ENCODE assay signal across 11 cellular contexts in the genomic region with DNA sequence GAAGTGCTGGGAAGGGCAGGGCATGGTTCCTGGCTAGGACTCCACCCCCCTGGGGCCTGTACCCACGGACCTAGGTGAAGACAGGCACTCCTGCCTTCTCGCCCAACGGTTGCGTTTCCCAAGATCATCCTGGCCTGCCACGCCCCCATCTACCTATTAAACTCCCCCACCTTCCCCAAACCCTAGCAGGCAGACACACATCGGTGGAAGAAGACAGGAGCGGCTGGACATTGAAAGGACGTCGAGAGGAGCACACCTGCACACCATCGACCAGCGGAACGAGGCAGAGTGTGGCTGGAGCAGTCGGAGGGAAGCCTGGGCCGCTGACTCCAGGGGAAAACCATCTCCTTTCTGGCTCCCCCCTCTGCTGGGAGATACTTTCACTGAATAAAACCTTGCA. TPM values are rescaled to one million over a fixed set of nuclear protein-coding genes. Genes with fewer than 3 reads are reported as not detected.
DNase-seq lines count a peak whose midpoint lies in the region; ATAC-seq and TF ChIP-seq lines count a peak whose summit lies in the region.
"Had no signal": no experiment of that assay in that cellular context is flagged by ENCODE, and none has a peak within 500 bp of the region (broad histone marks: within the 10 kb centered on the region; RNA-seq: fewer than 3 reads in every experiment).

No MANE protein-coding gene starts in this region.

- ATAC-seq in activated CD8-positive, alpha-beta memory T cell treated with anti-CD3 and anti-CD28 coated beads, Interleukin-2, amount 10 ng/mL, durations not matched to agents 7 days and 5 days, result no peak
- no peak for ATAC-seq in activated T-helper 17 cell treated with anti-CD3 and anti-CD28 coated beads, Interleukin-2, amount 50 U/mL, for 72 hours (replicated peaks)
- no peak for ATAC-seq in left lobe of liver

- H3K9me3 Mint-ChIP-seq in activated CD8-positive, alpha-beta memory T cell treated with anti-CD3 and anti-CD28 coated beads, Interleukin-2, amount 10 ng/mL, durations not matched to agents 7 days and 5 days (ENCODE audit: low read depth), result no peaks in the 10 kb centered on the region
- no peaks in the 10 kb centered on the region for H3K9me3 Mint-ChIP-seq in activated T-helper 17 cell treated with anti-CD3 and anti-CD28 coated beads, Interleukin-2, amount 50 U/mL, for 72 hours

- WGBS in tibial nerve, 2 donors, result 91 to 95% methylated on average over 14 of the region's 14 CpGs

- peaks cover 5% of the 10 kb centered on the region for H3K36me3 Mint-ChIP-seq in activated CD8-positive, alpha-beta memory T cell treated with anti-CD3 and anti-CD28 coated beads, Interleukin-2, amount 10 ng/mL, durations not matched to agents 7 days and 5 days
- H3K36me3 Mint-ChIP-seq in activated T-helper 17 cell treated with anti-CD3 and anti-CD28 coated beads, Interleukin-2, amount 50 U/mL, for 72 hours (ENCODE audit: low read depth), result no peaks in the 10 kb centered on the region

- peaks cover 39% of the 10 kb centered on the region for H3K4me1 Mint-ChIP-seq in activated CD8-positive, alpha-beta memory T cell treated with anti-CD3 and anti-CD28 coated beads, Interleukin-2, amount 10 ng/mL, durations not matched to agents 7 days and 5 days
- no peaks in the 10 kb centered on the region for H3K4me1 Mint-ChIP-seq in activated T-helper 17 cell treated with anti-CD3 and anti-CD28 coated beads, Interleukin-2, amount 50 U/mL, for 72 hours

- no peaks in the 10 kb centered on the region for H3K27me3 ChIP-seq in tibial nerve

- H3K4me3 ChIP-seq in tibial nerve, result peak overlapping the region in 1 of 4 donors; percentile 52
- H3K4me3 ChIP-seq: mucosa of descending colon had no signal

- CTCF ChIA-PET in activated CD8-positive, alpha-beta memory T cell treated with anti-CD3 and anti-CD28 coated beads, Interleukin-2, amount 10 ng/mL, durations not matched to agents 7 days and 5 days (lab: Charles Lee), result interaction anchor here (1.8 kb wide), 1 partner anchor 54 kb away, joined by 5 read pairs; no protein-coding TSS in a partner anchor

- peaks cover 0 to 7% (median 0%) of the 10 kb centered on the region in 4 donors for H3K4me1 ChIP-seq in tibial nerve

- H3K4me3 Mint-ChIP-seq in activated CD8-positive, alpha-beta memory T cell treated with anti-CD3 and anti-CD28 coated beads, Interleukin-2, amount 10 ng/mL, durations not matched to agents 7 days and 5 days, result peak overlapping the region; percentile 62
- H3K4me3 Mint-ChIP-seq in activated T-helper 17 cell treated with anti-CD3 and anti-CD28 coated beads, Interleukin-2, amount 50 U/mL, for 72 hours, result peak overlapping the region; percentile 82

- no peak for DNase-seq in activated CD8-positive, alpha-beta memory T cell treated with anti-CD3 and anti-CD28 coated beads, Interleukin-2, amount 10 ng/mL, durations not matched to agents 7 days and 5 days
- no peak for DNase-seq in activated CD8-positive, alpha-beta memory T cell treated with anti-CD3 and anti-CD28 coated beads, Interleukin-2, amount 50 U/mL, for 4 hours
- peak; percentile 41 for DNase-seq in left lobe of liver (ENCODE audit: low spot score)
- DNase-seq in tibial nerve (ENCODE audit: low spot score in 2 of 2), result no peak
- DNase-seq in SK-N-DZ (ENCODE audit: low spot score), result no peak
- DNase-seq in SW480 (ENCODE audit: low spot score), result no peak
- no peak for DNase-seq in NCI-H524 (lab: John Stamatoyannopoulos, UW)
- DNase-seq: ACHN had no signal

- H3K27ac ChIP-seq in tibial nerve, result peak overlapping the region; percentile 42 to 82 (median 72)

- no peak overlapping the region for H3K27ac Mint-ChIP-seq in activated CD8-positive, alpha-beta memory T cell treated with anti-CD3 and anti-CD28 coated beads, Interleukin-2, amount 10 ng/mL, durations not matched to agents 7 days and 5 days
- peak overlapping the region; percentile 84 for H3K27ac Mint-ChIP-seq in activated T-helper 17 cell treated with anti-CD3 and anti-CD28 coated beads, Interleukin-2, amount 50 U/mL, for 72 hours

- TF ChIP-seq CTCF in tibial nerve (IDR thresholded peaks at IDR 0.05), result no peak

- no peaks in the 10 kb centered on the region for H3K9me3 ChIP-seq in tibial nerve
- H3K9me3 ChIP-seq: mucosa of descending colon had no signal

- TF ChIP-seq EP300 in tibial nerve (IDR thresholded peaks at IDR 0.05), result no peak

- H3K27me3 Mint-ChIP-seq in activated CD8-positive, alpha-beta memory T cell treated with anti-CD3 and anti-CD28 coated beads, Interleukin-2, amount 10 ng/mL, durations not matched to agents 7 days and 5 days, result peaks cover 12% of the 10 kb centered on the region
- H3K27me3 Mint-ChIP-seq in activated T-helper 17 cell treated with anti-CD3 and anti-CD28 coated beads, Interleukin-2, amount 50 U/mL, for 72 hours, result no peaks in the 10 kb centered on the region

- no peak for TF ChIP-seq POLR2A in tibial nerve (IDR thresholded peaks at IDR 0.05)

- H3K36me3 ChIP-seq in tibial nerve, result no peaks in the 10 kb centered on the region

RNA-seq across cellular contexts. Expression of gene ALOX5AP, which starts 45.6 kb away (rescaled TPM):
- 100 to 1,000 TPM; 184 to 220 TPM for total RNA-seq in activated CD8-positive, alpha-beta memory T cell treated with anti-CD3 and anti-CD28 coated beads, Interleukin-2, amount 10 ng/mL, durations not matched to agents 7 days and 5 days
- 10 to 100 TPM; 33.7 to 62.5 TPM for total RNA-seq in activated T-helper 17 cell treated with anti-CD3 and anti-CD28 coated beads, Interleukin-2, amount 50 U/mL, for 72 hours
- total RNA-seq in left lobe of liver, result 1.5 TPM
- total RNA-seq in tibial nerve, result 10 to 100 TPM; 25.3 to 41.4 (median 33.1) TPM
- polyA plus RNA-seq in SK-N-DZ (2014; cell fraction: cytosol; rRNA removed), result not detected in 2 replicates
- polyA plus RNA-seq in SK-N-DZ (2014; cell fraction: nucleus; rRNA removed), result not detected in 2 replicates
- total RNA-seq: NCI-H460 had no signal

Comparison
In these comparisons a context has a peak if more than half of its experiments do, and no peak if none do; other contexts are left out.
1. RNA of gene ALOX5AP, which starts 45.6 kb away (total RNA-seq): 184 to 220 TPM in activated CD8-positive, alpha-beta memory T cell treated with anti-CD3 and anti-CD28 coated beads, Interleukin-2, amount 10 ng/mL, durations not matched to agents 7 days and 5 days, 33.7 to 62.5 TPM in activated T-helper 17 cell treated with anti-CD3 and anti-CD28 coated beads, Interleukin-2, amount 50 U/mL, for 72 hours and 25.3 to 41.4 TPM in tibial nerve; 1.5 TPM in left lobe of liver (single experiment); every median in the first group is over 10 times any median in the second.